Comparison of ENCODE assay signal across 11 cellular contexts in genomic region chr17:6648181-6648580, GRCh38. TPM values are rescaled to one million over a fixed set of nuclear protein-coding genes. Genes with fewer than 3 reads are reported as not detected.
A peak's percentile ranks its signal among the peaks of the same experiment; 100 is the strongest.
DNase-seq lines count a peak whose midpoint lies in the region; ATAC-seq and TF ChIP-seq lines count a peak whose summit lies in the region.
"Had no signal": no experiment of that assay in that cellular context is flagged by ENCODE, and none has a peak within 500 bp of the region (broad histone marks: within the 10 kb centered on the region; RNA-seq: fewer than 3 reads in every experiment).

No MANE protein-coding gene starts in this region.

- no peak for ATAC-seq in naive thymus-derived CD4-positive, alpha-beta T cell
- ATAC-seq in HG03432 (IDR thresholded peaks at IDR 0.05; ENCODE audit: unreplicated experiment) = no peak

- peaks cover 39% of the 10 kb centered on the region for H3K36me3 Mint-ChIP-seq in brain
- peaks cover 0 to 17% (median 8%) of the 10 kb centered on the region in 5 donors for H3K36me3 Mint-ChIP-seq in naive thymus-derived CD4-positive, alpha-beta T cell

- peak in 1 of 2 experiments; percentile 14 for TF ChIP-seq CTCF in brain (conservative IDR thresholded peaks at IDR 0.05)

- peaks cover 12 to 29% (median 19%) of the 10 kb centered on the region in 3 experiments for H3K36me3 ChIP-seq in naive thymus-derived CD4-positive, alpha-beta T cell (ENCODE audit: control insufficient read depth in 2 of 3, insufficient read depth in 3 of 3, low read length in 3 of 3)

- H3K27me3 ChIP-seq in naive thymus-derived CD4-positive, alpha-beta T cell (ENCODE audit: control insufficient read depth in 2 of 2, insufficient read depth in 2 of 2, low read length in 2 of 2) = no peaks in the 10 kb centered on the region
- H3K27me3 ChIP-seq: right atrium auricular region had no signal

- peaks cover 18% of the 10 kb centered on the region for H3K27me3 Mint-ChIP-seq in brain
- peaks cover 0 to 5% (median 0%) of the 10 kb centered on the region in 5 donors for H3K27me3 Mint-ChIP-seq in naive thymus-derived CD4-positive, alpha-beta T cell
- H3K27me3 Mint-ChIP-seq: B cell had no signal

- H3K27ac Mint-ChIP-seq in brain = peak overlapping the region in 2 of 5 experiments; percentile 1 to 19
- H3K27ac Mint-ChIP-seq in naive thymus-derived CD4-positive, alpha-beta T cell = peak overlapping the region in 6 of 9 donors; percentile 21 to 77 (median 51)
- H3K27ac Mint-ChIP-seq: B cell had no signal

- CTCF ChIA-PET in naive thymus-derived CD4-positive, alpha-beta T cell (lab: Charles Lee) = interaction anchor here (0.7 kb wide), 1 partner anchor 175 kb away, joined by 3 read pairs; no protein-coding TSS in a partner anchor

- peaks cover 16 to 21% of the 10 kb centered on the region in 2 donors for H3K4me1 ChIP-seq in naive thymus-derived CD4-positive, alpha-beta T cell (ENCODE audit: control insufficient read depth in 2 of 2, insufficient read depth in 2 of 2, low read length in 2 of 2)

- H3K4me3 ChIP-seq in naive thymus-derived CD4-positive, alpha-beta T cell (ENCODE audit: low read length) = no peak overlapping the region
- H3K4me3 ChIP-seq: right atrium auricular region had no signal

- POLR2A ChIA-PET in naive thymus-derived CD4-positive, alpha-beta T cell (lab: Charles Lee) = interaction anchor here (3.8 kb wide), 1 partner anchor 8 kb away, joined by 51 read pairs; the partner anchor contains the start of genes KIAA0753 and TXNDC17

- H3K4me3 Mint-ChIP-seq in brain = peak overlapping the region; percentile 4 to 74 (median 16)
- peak overlapping the region in 3 of 10 donors; percentile 9 to 89 (median 27) for H3K4me3 Mint-ChIP-seq in naive thymus-derived CD4-positive, alpha-beta T cell
- H3K4me3 Mint-ChIP-seq: B cell had no signal

- no peak overlapping the region for H3K27ac ChIP-seq in naive thymus-derived CD4-positive, alpha-beta T cell (ENCODE audit: low read depth, low read length)
- H3K27ac ChIP-seq: right atrium auricular region had no signal

- intact Hi-C loops in naive thymus-derived CD4-positive, alpha-beta T cell (cut with micrococcal nuclease) = loop anchor here (2.0 to 10.0 kb wide), 2 partner anchors 175 to 203 kb away; partner anchors contain the start of gene PIMREG (in 2 of the 2)

- DNase-seq in NCI-H82 (lab: John Stamatoyannopoulos, UW) (peak; percentile 44), NCI-H82 treated with DMSO at 0.1 percent for 48 hours (lab: John Stamatoyannopoulos, UW; ENCODE audit: unreplicated experiment) (no peak), M059J (ENCODE audit: low read depth) (peak; percentile 34), NCI-H748 treated with DMSO at 0.1 percent for 48 hours (lab: John Stamatoyannopoulos, UW) (no peak)
- no peak for DNase-seq in naive thymus-derived CD4-positive, alpha-beta T cell
- no peak for DNase-seq in activated naive CD4-positive, alpha-beta T cell treated with anti-CD3 and anti-CD28 coated beads, Interleukin-2, amount 50 U/mL, for 16 hours
- DNase-seq: NCI-H187 treated with DMSO at 0.1 percent for 48 hours had no signal

- H3K9me3 Mint-ChIP-seq in brain = no peaks in the 10 kb centered on the region
- H3K9me3 Mint-ChIP-seq in naive thymus-derived CD4-positive, alpha-beta T cell = peaks cover 0 to 2% (median 0%) of the 10 kb centered on the region in 11 donors

- H3K4me1 Mint-ChIP-seq in brain = peaks cover 78% of the 10 kb centered on the region
- H3K4me1 Mint-ChIP-seq in naive thymus-derived CD4-positive, alpha-beta T cell = peaks cover 35 to 79% (median 64%) of the 10 kb centered on the region in 7 donors

- H3K9me3 ChIP-seq in naive thymus-derived CD4-positive, alpha-beta T cell (ENCODE audit: control insufficient read depth in 2 of 3, low read length in 3 of 3) = no peaks in the 10 kb centered on the region
- H3K9me3 ChIP-seq: right atrium auricular region had no signal

RNA-seq across cellular contexts. Expression of gene MED31, which starts 3.2 kb away (rescaled TPM):
- total RNA-seq in M059J (2014; rRNA removed; shearing (Covaris generic)) = 13.4 and 29.9 TPM in 2 replicates
- 18.2 TPM for polyA plus RNA-seq in brain (ENCODE audit: insufficient read depth, low read depth, low replicate concordance)
- total RNA-seq in naive thymus-derived CD4-positive, alpha-beta T cell = 10 to 100 TPM; 21.4 to 41.2 (median 28.2) TPM
- polyA plus RNA-seq in naive thymus-derived CD4-positive, alpha-beta T cell = 10 to 100 TPM; 24.0 to 26.7 TPM

RNA-seq across cellular contexts. Expression of gene C17orf100, which starts 3.4 kb away (rescaled TPM):
- total RNA-seq in M059J (2014; rRNA removed; shearing (Covaris generic)) = 0.62 and 1.6 TPM in 2 replicates
- 12.3 TPM for polyA plus RNA-seq in brain (ENCODE audit: insufficient read depth, low read depth, low replicate concordance)
- total RNA-seq in naive thymus-derived CD4-positive, alpha-beta T cell = 1 to 10 TPM; 1.9 to 6.1 (median 1.9) TPM
- 1 to 10 TPM; 6.1 to 9.5 TPM for polyA plus RNA-seq in naive thymus-derived CD4-positive, alpha-beta T cell

RNA-seq across cellular contexts. Expression of gene TXNDC17, which starts 7.3 kb away (rescaled TPM):
- 250 and 253 TPM in 2 replicates for total RNA-seq in M059J (2014; rRNA removed; shearing (Covaris generic))
- 90.4 TPM for polyA plus RNA-seq in brain (ENCODE audit: insufficient read depth, low read depth, low replicate concordance)
- 10 to 100 TPM; 14.3 to 70.3 (median 18.5) TPM for total RNA-seq in naive thymus-derived CD4-positive, alpha-beta T cell
- 10 to 100 TPM; 65.1 to 89.7 TPM for polyA plus RNA-seq in naive thymus-derived CD4-positive, alpha-beta T cell

RNA-seq across cellular contexts. Expression of gene KIAA0753, which starts 7.7 kb away (rescaled TPM):
- 7.2 and 12.9 TPM in 2 replicates for total RNA-seq in M059J (2014; rRNA removed; shearing (Covaris generic))
- 8.7 TPM for polyA plus RNA-seq in brain (ENCODE audit: insufficient read depth, low read depth, low replicate concordance)
- 10 to 100 TPM; 12.4 to 18.4 (median 17.9) TPM for total RNA-seq in naive thymus-derived CD4-positive, alpha-beta T cell
- 1 to 10 TPM; 2.6 to 3.5 TPM for polyA plus RNA-seq in naive thymus-derived CD4-positive, alpha-beta T cell

Comparison
In these comparisons a context has a peak if more than half of its experiments do, and no peak if none do; other contexts are left out.
1. DNase-seq: peak in NCI-H82 (single experiment) and M059J (single experiment); none in NCI-H82 treated with DMSO at 0.1 percent for 48 hours (single experiment), naive thymus-derived CD4-positive, alpha-beta T cell (0 of 9), activated naive CD4-positive, alpha-beta T cell treated with anti-CD3 and anti-CD28 coated beads, Interleukin-2, amount 50 U/mL, for 16 hours (single experiment) and NCI-H748 treated with DMSO at 0.1 percent for 48 hours (single experiment).